In genomic region chr4:97013309-97014106, GRCh38 we compare ENCODE assay signal across 23 cellular contexts.
"Had no signal": no experiment of that assay in that cellular context is flagged by ENCODE, and none has a peak within 500 bp of the region (broad histone marks: within the 10 kb centered on the region; RNA-seq: fewer than 3 reads in every experiment).

No MANE protein-coding gene starts in this region.

- H3K27ac Mint-ChIP-seq: activated naive CD4-positive, alpha-beta T cell treated with anti-CD3 and anti-CD28 coated beads, Interleukin-2, amount 50 U/mL, for 24 hours; dendritic cell treated with granulocyte-macrophage colony-stimulating factor and Interleukin-4, amounts not matched to agents 40 ng/mL and 50 ng/mL, for 4 days; naive B cell had no signal

- H3K27ac ChIP-seq: adrenal gland, esophagus muscularis mucosa, gastroesophageal sphincter, tibial artery, VCaP had no signal

- H3K36me3 Mint-ChIP-seq: activated naive CD4-positive, alpha-beta T cell treated with anti-CD3 and anti-CD28 coated beads, Interleukin-2, amount 50 U/mL, for 24 hours; naive B cell had no signal

- H3K36me3 ChIP-seq: adrenal gland, esophagus muscularis mucosa, gastroesophageal sphincter, tibial artery had no signal

- ATAC-seq: gastroesophageal sphincter, left ventricle myocardium superior, mucosa of descending colon had no signal

- H3K4me3 Mint-ChIP-seq: activated naive CD4-positive, alpha-beta T cell treated with anti-CD3 and anti-CD28 coated beads, Interleukin-2, amount 50 U/mL, for 24 hours; dendritic cell treated with granulocyte-macrophage colony-stimulating factor and Interleukin-4, amounts not matched to agents 40 ng/mL and 50 ng/mL, for 4 days; naive B cell had no signal

- H3K27me3 Mint-ChIP-seq: activated naive CD4-positive, alpha-beta T cell treated with anti-CD3 and anti-CD28 coated beads, Interleukin-2, amount 50 U/mL, for 24 hours; dendritic cell treated with granulocyte-macrophage colony-stimulating factor and Interleukin-4, amounts not matched to agents 40 ng/mL and 50 ng/mL, for 4 days; naive B cell had no signal

- H3K27me3 ChIP-seq: adrenal gland, esophagus muscularis mucosa, gastroesophageal sphincter, tibial artery had no signal

- DNase-seq: activated CD4-positive, alpha-beta T cell treated with anti-CD3 and anti-CD28 coated beads, Interleukin-2, amount 50 U/mL, for 4 hours; activated gamma-delta T cell; adrenal gland; effector CD8-positive, alpha-beta T cell; hypothalamus; left ventricle myocardium superior; mucosa of descending colon; naive B cell; stimulated activated CD4-positive, alpha-beta T cell treated with anti-CD3 and anti-CD28 coated beads, Interleukin-12 subunit alpha, Interleukin-12 subunit beta, amount 100 ng/mL, for 4 hours; stimulated activated CD4-positive, alpha-beta T cell treated with anti-CD3 and anti-CD28 coated beads, Interleukin-1b, Interleukin-23, amount 100 ng/mL, for 48 hours; stimulated activated CD8-positive, alpha-beta memory T cell treated with anti-CD3 and anti-CD28 coated beads, Interleukin-4, amount 100 ng/mL, for 48 hours; stimulated activated naive CD4-positive, alpha-beta T cell; SW 1271; T-helper 2 cell; tibial artery had no signal

- H3K4me1 Mint-ChIP-seq: activated naive CD4-positive, alpha-beta T cell treated with anti-CD3 and anti-CD28 coated beads, Interleukin-2, amount 50 U/mL, for 24 hours; naive B cell had no signal

- FAIRE-seq: endothelial cell of umbilical vein, keratinocyte, urothelium cell line had no signal

- H3K4me3 ChIP-seq: adrenal gland, esophagus muscularis mucosa, gastroesophageal sphincter, mucosa of descending colon, tibial artery had no signal

- H3K4me1 ChIP-seq: adrenal gland, esophagus muscularis mucosa, gastroesophageal sphincter, tibial artery had no signal

- H3K9me3 ChIP-seq: adrenal gland, esophagus muscularis mucosa, gastroesophageal sphincter, mucosa of descending colon, tibial artery had no signal
